ENCODE assay signal across 12 cellular contexts in the genomic region with DNA sequence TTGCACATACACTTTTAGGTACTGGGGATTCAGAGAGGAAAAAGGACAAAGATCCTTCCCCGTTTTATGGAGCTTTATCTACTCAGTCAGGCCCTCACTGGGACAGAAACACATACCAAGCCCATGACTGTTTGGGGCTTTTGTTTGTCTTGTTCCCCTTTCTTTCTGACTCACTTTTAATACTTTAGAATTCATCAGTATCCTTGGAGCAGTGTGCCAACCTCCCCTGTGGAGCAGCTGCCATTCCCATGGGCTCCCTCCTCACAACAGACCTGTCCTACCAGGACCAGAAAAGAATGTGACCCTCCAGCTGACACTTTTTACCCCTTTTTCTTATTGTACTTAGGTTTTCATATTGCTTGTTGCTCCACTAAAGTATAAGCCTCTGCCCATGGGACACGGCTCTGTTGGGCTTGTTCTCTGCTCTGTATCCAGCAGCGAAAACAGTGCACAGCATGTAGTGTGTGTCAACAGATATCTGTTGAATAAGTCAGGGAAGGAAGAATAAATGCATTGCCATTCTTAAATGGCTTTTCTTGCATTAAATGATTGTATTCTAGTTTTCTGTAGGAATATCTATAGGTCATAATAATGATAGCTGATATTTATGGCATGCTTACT.
DNase-seq lines count a peak whose midpoint lies in the region; ATAC-seq and TF ChIP-seq lines count a peak whose summit lies in the region.
"Had no signal": no experiment of that assay in that cellular context is flagged by ENCODE, and none has a peak within 500 bp of the region (broad histone marks: within the 10 kb centered on the region; RNA-seq: fewer than 3 reads in every experiment).

No MANE protein-coding gene starts in this region.

- in situ Hi-C loops in Panc1 (cut with HindIII; ENCODE audit: low pct_unique_long_range_greater_than_20kb, low sequenced_read_pairs) = no loop called here

- H3K18ac ChIP-seq in trophoblast cell (ENCODE audit: low read length) = no peak overlapping the region

- H3K14ac ChIP-seq in trophoblast cell (ENCODE audit: low read length) = no peak overlapping the region

- H3K23ac ChIP-seq in trophoblast cell (ENCODE audit: low read length) = no peak overlapping the region

- H2BK12ac ChIP-seq in trophoblast cell (ENCODE audit: low read length) = no peak overlapping the region

- H3K27ac ChIP-seq in Panc1 (ENCODE audit: low read length) (no peak overlapping the region), trophoblast cell (ENCODE audit: low read depth, low read length) (no peak overlapping the region), aorta (ENCODE audit: low read depth in 1 of 2, low read length in 2 of 2) (no peak overlapping the region), ascending aorta (no peak overlapping the region)
- H3K27ac ChIP-seq: sigmoid colon had no signal

- intact Hi-C loops in Panc1 (cut with micrococcal nuclease; ENCODE audit: unreplicated experiment) (no loop called here), aorta (cut with DNase I) (no loop called here), ascending aorta (cut with DNase I) (no loop called here)

- TF ChIP-seq CTCF in Panc1 (IDR thresholded peaks at IDR 0.05) = no peak
- no peak for TF ChIP-seq CTCF in ascending aorta (IDR thresholded peaks at IDR 0.05)

- BruUV-seq in Panc1 (replicated peaks; lab: Mats Ljungman, UMichigan) = no TSS peak

- CTCF ChIA-PET in Panc1 (lab: Charles Lee) = no interaction called here
- CTCF ChIA-PET in activated CD8-positive, alpha-beta T cell treated with anti-CD3 and anti-CD28 coated beads, Interleukin-2, amount 10 ng/mL, durations not matched to agents 7 days and 5 days (lab: Charles Lee) = no interaction called here

- no peak overlapping the region for H2BK5ac ChIP-seq in trophoblast cell (ENCODE audit: low read depth, low read length, poor library complexity)

- no peaks in the 10 kb centered on the region for H3K4me1 Mint-ChIP-seq in activated CD8-positive, alpha-beta T cell treated with anti-CD3 and anti-CD28 coated beads, Interleukin-2, amount 10 ng/mL, durations not matched to agents 7 days and 5 days (ENCODE audit: low read depth)

- H3K9me3 ChIP-seq in Panc1 (ENCODE audit: control insufficient read depth, insufficient read depth, low read depth, low read length) (no peaks in the 10 kb centered on the region), trophoblast cell (ENCODE audit: insufficient read depth, low read depth, low read length) (no peaks in the 10 kb centered on the region), aorta (ENCODE audit: control insufficient read depth, low read length) (no peaks in the 10 kb centered on the region), ascending aorta (no peaks in the 10 kb centered on the region)
- H3K9me3 ChIP-seq: sigmoid colon had no signal

- no peak overlapping the region for H3K4ac ChIP-seq in trophoblast cell (ENCODE audit: low read depth, low read length)

- H3K9ac ChIP-seq in trophoblast cell (ENCODE audit: low read length) = no peak overlapping the region

- WGBS in trophoblast cell (ENCODE audit: extremely low coverage, insufficient coverage, insufficient read length) = no CpG with 5 or more reads among the region's 3 CpGs
- 62 to 69% methylated on average over 3 of the region's 3 CpGs for WGBS in aorta, 2 donors

- H3K4me3 Mint-ChIP-seq in activated CD8-positive, alpha-beta T cell treated with anti-CD3 and anti-CD28 coated beads, Interleukin-2, amount 10 ng/mL, durations not matched to agents 7 days and 5 days = no peak overlapping the region
- H3K4me3 Mint-ChIP-seq: activated T-cell treated with anti-CD3 and anti-CD28 coated beads, Interleukin-2, amount 50 U/mL, for 24 hours had no signal

- POLR2A ChIA-PET in Panc1 (lab: Charles Lee) = no interaction called here
- POLR2A ChIA-PET in activated CD8-positive, alpha-beta T cell treated with anti-CD3 and anti-CD28 coated beads, Interleukin-2, amount 10 ng/mL, durations not matched to agents 7 days and 5 days (lab: Charles Lee) = no interaction called here

- H3K27me3 ChIP-seq in Panc1 (ENCODE audit: control insufficient read depth, insufficient read depth, low read length) (no peaks in the 10 kb centered on the region), trophoblast cell (ENCODE audit: insufficient read depth, low read length) (no peaks in the 10 kb centered on the region), aorta (ENCODE audit: control insufficient read depth in 1 of 2, insufficient read depth in 2 of 2, low read length in 1 of 2) (no peaks in the 10 kb centered on the region), ascending aorta (no peaks in the 10 kb centered on the region)
- H3K27me3 ChIP-seq: sigmoid colon had no signal

- H3K79me2 ChIP-seq in trophoblast cell (ENCODE audit: control insufficient read depth, insufficient read depth, low read length, poor library complexity) = no peaks in the 10 kb centered on the region

- no peaks in the 10 kb centered on the region for H3K27me3 Mint-ChIP-seq in activated CD8-positive, alpha-beta T cell treated with anti-CD3 and anti-CD28 coated beads, Interleukin-2, amount 10 ng/mL, durations not matched to agents 7 days and 5 days (ENCODE audit: low read depth)
- H3K27me3 Mint-ChIP-seq: activated T-cell treated with anti-CD3 and anti-CD28 coated beads, Interleukin-2, amount 50 U/mL, for 24 hours had no signal

- H3K36me3 ChIP-seq in Panc1 (ENCODE audit: control insufficient read depth, insufficient read depth, low read length) (no peaks in the 10 kb centered on the region), trophoblast cell (ENCODE audit: control insufficient read depth in 1 of 2, insufficient read depth in 2 of 2, low read length in 2 of 2) (no peaks in the 10 kb centered on the region), aorta (ENCODE audit: control insufficient read depth in 1 of 2, insufficient read depth in 2 of 2, low read length in 1 of 2) (no peaks in the 10 kb centered on the region), ascending aorta (no peaks in the 10 kb centered on the region)
- H3K36me3 ChIP-seq: sigmoid colon had no signal

- no peaks in the 10 kb centered on the region for H3K9me3 Mint-ChIP-seq in activated CD8-positive, alpha-beta T cell treated with anti-CD3 and anti-CD28 coated beads, Interleukin-2, amount 10 ng/mL, durations not matched to agents 7 days and 5 days (ENCODE audit: insufficient read depth)
- H3K9me3 Mint-ChIP-seq: activated T-cell treated with anti-CD3 and anti-CD28 coated beads, Interleukin-2, amount 50 U/mL, for 24 hours had no signal

- ATAC-seq in Panc1 (peak; percentile 88), aorta (ENCODE audit: low FRiP score) (no peak)
- no peak for ATAC-seq in activated CD8-positive, alpha-beta T cell treated with anti-CD3 and anti-CD28 coated beads, Interleukin-2, amount 10 ng/mL, durations not matched to agents 7 days and 5 days
- ATAC-seq: left ventricle myocardium superior had no signal

- H4K12ac ChIP-seq in trophoblast cell (ENCODE audit: low read depth, low read length) = no peak overlapping the region

- H3K4me1 ChIP-seq in Panc1 (ENCODE audit: control insufficient read depth, insufficient read depth, low read length) (no peaks in the 10 kb centered on the region), trophoblast cell (ENCODE audit: control insufficient read depth in 1 of 2, insufficient read depth in 2 of 2, low read length in 2 of 2) (peaks cover 14 to 16% of the 10 kb centered on the region in 2 experiments), aorta (ENCODE audit: control insufficient read depth in 1 of 2, insufficient read depth in 2 of 2, low read length in 2 of 2) (no peaks in the 10 kb centered on the region), ascending aorta (no peaks in the 10 kb centered on the region)

- no peak overlapping the region for H4K8ac ChIP-seq in trophoblast cell (ENCODE audit: low read depth, low read length)

- peaks cover 5% of the 10 kb centered on the region for H3K79me1 ChIP-seq in trophoblast cell (ENCODE audit: low read length)

- H2BK120ac ChIP-seq in trophoblast cell (ENCODE audit: insufficient read depth, low read length, poor library complexity) = no peak overlapping the region

- DNase-seq in GM04503 (ENCODE audit: low read depth) = peak; percentile 78
- DNase-seq in Panc1 (ENCODE audit: low read depth, low spot score) = no peak
- peak; percentile 34 for DNase-seq in epidermal melanocyte (ENCODE audit: insufficient read length, low spot score)
- peak; percentile 64 to 66 for DNase-seq in trophoblast cell
- DNase-seq in activated CD8-positive, alpha-beta T cell treated with anti-CD3 and anti-CD28 coated beads, Interleukin-2, amount 10 ng/mL, durations not matched to agents 7 days and 5 days = no peak
- no peak for DNase-seq in T-helper 9 cell
- no peak for DNase-seq in aorta
- DNase-seq in ascending aorta (ENCODE audit: low spot score in 2 of 2) = no peak
- DNase-seq: activated T-cell treated with anti-CD3 and anti-CD28 coated beads, Interleukin-2, amount 50 U/mL, for 24 hours; left ventricle myocardium superior; NCI-H524 treated with DMSO at 0.1 percent for 48 hours; sigmoid colon had no signal

- H2AK5ac ChIP-seq in trophoblast cell (ENCODE audit: low read length) = no peak overlapping the region

- H3K4me3 ChIP-seq in Panc1 (ENCODE audit: low read depth in 2 of 2, low read length in 2 of 2) (no peak overlapping the region), trophoblast cell (ENCODE audit: low read depth, low read length) (no peak overlapping the region), aorta (ENCODE audit: low read length in 2 of 2) (no peak overlapping the region), ascending aorta (no peak overlapping the region)
- H3K4me3 ChIP-seq: sigmoid colon had no signal

- no peak overlapping the region for H3K4me2 ChIP-seq in trophoblast cell (ENCODE audit: low read length)

- no peak overlapping the region for H2AFZ ChIP-seq in trophoblast cell (ENCODE audit: insufficient read depth, low read length, poor library complexity)

- no peak overlapping the region for H4K91ac ChIP-seq in trophoblast cell (ENCODE audit: low read depth, low read length)

- H3K27ac Mint-ChIP-seq in activated CD8-positive, alpha-beta T cell treated with anti-CD3 and anti-CD28 coated beads, Interleukin-2, amount 10 ng/mL, durations not matched to agents 7 days and 5 days = no peak overlapping the region
- H3K27ac Mint-ChIP-seq: activated T-cell treated with anti-CD3 and anti-CD28 coated beads, Interleukin-2, amount 50 U/mL, for 24 hours had no signal

- H3K36me3 Mint-ChIP-seq in activated CD8-positive, alpha-beta T cell treated with anti-CD3 and anti-CD28 coated beads, Interleukin-2, amount 10 ng/mL, durations not matched to agents 7 days and 5 days (ENCODE audit: low read depth) = no peaks in the 10 kb centered on the region

Comparison
In these comparisons a context has a peak if more than half of its experiments do, and no peak if none do; other contexts are left out.
1. DNase-seq: peak in GM04503 (single experiment), epidermal melanocyte (single experiment) and trophoblast cell (2 of 2); none in Panc1 (single experiment), activated CD8-positive, alpha-beta T cell treated with anti-CD3 and anti-CD28 coated beads, Interleukin-2, amount 10 ng/mL, durations not matched to agents 7 days and 5 days (single experiment), T-helper 9 cell (single experiment), aorta (0 of 2) and ascending aorta (0 of 2).